In the genomic region with DNA sequence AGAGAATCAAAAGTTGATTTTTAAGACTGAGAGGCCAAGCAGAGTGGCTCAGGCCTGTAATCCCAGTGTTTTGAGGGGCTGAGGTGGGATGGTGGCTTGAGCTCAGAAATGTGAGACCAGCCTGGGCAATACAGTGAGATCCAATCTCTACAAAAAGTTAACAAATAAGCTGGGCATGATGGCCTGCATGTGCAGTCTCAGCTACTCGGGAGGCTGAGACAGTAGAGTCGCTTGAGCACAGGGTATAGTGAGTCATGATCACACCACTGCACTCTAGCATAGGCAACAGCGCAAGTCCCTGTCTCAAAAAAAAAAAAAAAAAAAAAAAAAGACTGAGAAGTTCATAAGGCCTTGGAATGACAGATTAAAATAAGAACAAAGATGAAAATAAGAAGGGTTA, we compare ENCODE assay signal across 25 cellular contexts.
DNase-seq lines count a peak whose midpoint lies in the region; ATAC-seq and TF ChIP-seq lines count a peak whose summit lies in the region.
"Had no signal": no experiment of that assay in that cellular context is flagged by ENCODE, and none has a peak within 500 bp of the region (broad histone marks: within the 10 kb centered on the region; RNA-seq: fewer than 3 reads in every experiment).

No MANE protein-coding gene starts in this region.

- no peak overlapping the region for H4K8ac ChIP-seq in mesendoderm (ENCODE audit: low read depth, low read length)

- no peaks in the 10 kb centered on the region for H3K79me1 ChIP-seq in mesendoderm (ENCODE audit: low read length)

- WGBS in mesendoderm (ENCODE audit: extremely low coverage, insufficient coverage, low lambda C conversion rate), result no CpG with 5 or more reads among the region's 3 CpGs

- no peaks in the 10 kb centered on the region for H3K36me3 ChIP-seq in Panc1 (ENCODE audit: control insufficient read depth, insufficient read depth, low read length)
- no peaks in the 10 kb centered on the region for H3K36me3 ChIP-seq in mesendoderm (ENCODE audit: control insufficient read depth, insufficient read depth, low read length)
- H3K36me3 ChIP-seq: BE2C, SJCRH30 had no signal

- H3K23ac ChIP-seq in mesendoderm (ENCODE audit: low read length), result no peak overlapping the region

- H2BK5ac ChIP-seq in mesendoderm (ENCODE audit: low read length), result no peak overlapping the region

- H3K56ac ChIP-seq in mesendoderm (ENCODE audit: low read length), result no peak overlapping the region

- H3K27ac ChIP-seq in Panc1 (ENCODE audit: low read length) (no peak overlapping the region), mesendoderm (ENCODE audit: low read depth, low read length) (no peak overlapping the region)
- H3K27ac ChIP-seq: HL-60, SJCRH30 had no signal

- H3K18ac ChIP-seq in mesendoderm (ENCODE audit: low read length), result no peak overlapping the region

- H2BK15ac ChIP-seq in mesendoderm (replicated peaks; ENCODE audit: low read depth), result no peak overlapping the region

- H3K4me2 ChIP-seq in mesendoderm (ENCODE audit: low read length), result no peak overlapping the region

- no peak overlapping the region for H2AK5ac ChIP-seq in mesendoderm (ENCODE audit: low read length)

- POLR2A ChIA-PET in Panc1 (lab: Charles Lee), result no interaction called here

- H4K5ac ChIP-seq in mesendoderm (ENCODE audit: low read length), result no peak overlapping the region

- no TSS peak for BruUV-seq in Panc1 (replicated peaks; lab: Mats Ljungman, UMichigan)

- no peaks in the 10 kb centered on the region for H3K4me1 ChIP-seq in Panc1 (ENCODE audit: control insufficient read depth, insufficient read depth, low read length)
- H3K4me1 ChIP-seq in mesendoderm (ENCODE audit: control insufficient read depth, low read depth, low read length), result no peaks in the 10 kb centered on the region
- H3K4me1 ChIP-seq: SJCRH30 had no signal

- ATAC-seq in Panc1 (no peak), GM21529 (IDR thresholded peaks at IDR 0.05; ENCODE audit: unreplicated experiment) (no peak), HG02623 (IDR thresholded peaks at IDR 0.05; ENCODE audit: unreplicated experiment) (no peak)

- H2BK120ac ChIP-seq in mesendoderm (ENCODE audit: low read depth, low read length), result no peak overlapping the region

- in situ Hi-C loops in Panc1 (cut with HindIII; ENCODE audit: low pct_unique_long_range_greater_than_20kb, low sequenced_read_pairs), result no loop called here

- CTCF ChIA-PET in Panc1 (lab: Charles Lee), result no interaction called here

- H3K27me3 ChIP-seq in Panc1 (ENCODE audit: control insufficient read depth, insufficient read depth, low read length) (no peaks in the 10 kb centered on the region; the same call in 1 of the 2 replicates), mesendoderm (ENCODE audit: insufficient read depth, low read length, poor library complexity) (no peaks in the 10 kb centered on the region)
- H3K27me3 ChIP-seq: BE2C, SJCRH30 had no signal

- no peak overlapping the region for H3K4ac ChIP-seq in mesendoderm (ENCODE audit: low read depth, low read length)

- TF ChIP-seq CTCF in Panc1 (IDR thresholded peaks at IDR 0.05), result no peak
- no peak for TF ChIP-seq CTCF in epithelial cell of esophagus (IDR thresholded peaks at IDR 0.05; ENCODE audit: insufficient read depth, low read depth, low read length, missing control alignments)

- H3K79me2 ChIP-seq in mesendoderm (ENCODE audit: control insufficient read depth, insufficient read depth, low read length), result no peaks in the 10 kb centered on the region

- H3K9me3 ChIP-seq in Panc1 (ENCODE audit: control insufficient read depth, insufficient read depth, low read depth, low read length), result no peaks in the 10 kb centered on the region
- H3K9me3 ChIP-seq: BE2C, SJCRH30 had no signal

- intact Hi-C loops in Panc1 (cut with micrococcal nuclease; ENCODE audit: unreplicated experiment), result no loop called here

- DNase-seq in ELF-1 (ENCODE audit: low read depth, low spot score) (peak; percentile 10), Panc1 (ENCODE audit: low read depth, low spot score) (peak; percentile 32), epithelial cell of esophagus (ENCODE audit: low read depth) (peak; percentile 4), mesendoderm (peak; percentile 14), mucosa of gallbladder (ENCODE audit: low spot score) (no peak)
- DNase-seq: BE2C; COR-L47; DMS 273 treated with DMSO at 0.1 percent for 48 hours; DND-41; GDM1; H7; KBM-7; MM.1S; NCI-H1048; NCI-H1436; NCI-H1930; NCI-H2171; NCI-H345; NCI-H524; NCI-H774; NK-92 treated with Interleukin-12 subunit alpha and Interleukin-12 subunit beta, amount 100 ng/mL, for 24 hours; SJCRH30 had no signal

- no peak overlapping the region for H3K4me3 ChIP-seq in Panc1 (ENCODE audit: low read depth in 2 of 2, low read length in 2 of 2)
- H3K4me3 ChIP-seq in epithelial cell of esophagus (ENCODE audit: low read length), result no peak overlapping the region
- H3K4me3 ChIP-seq in mesendoderm (ENCODE audit: low read length), result no peak overlapping the region
- H3K4me3 ChIP-seq: SJCRH30 had no signal

- H3K9ac ChIP-seq in mesendoderm (ENCODE audit: low read length), result no peak overlapping the region
